Comparison of ENCODE assay signal across 8 cellular contexts in the genomic region with DNA sequence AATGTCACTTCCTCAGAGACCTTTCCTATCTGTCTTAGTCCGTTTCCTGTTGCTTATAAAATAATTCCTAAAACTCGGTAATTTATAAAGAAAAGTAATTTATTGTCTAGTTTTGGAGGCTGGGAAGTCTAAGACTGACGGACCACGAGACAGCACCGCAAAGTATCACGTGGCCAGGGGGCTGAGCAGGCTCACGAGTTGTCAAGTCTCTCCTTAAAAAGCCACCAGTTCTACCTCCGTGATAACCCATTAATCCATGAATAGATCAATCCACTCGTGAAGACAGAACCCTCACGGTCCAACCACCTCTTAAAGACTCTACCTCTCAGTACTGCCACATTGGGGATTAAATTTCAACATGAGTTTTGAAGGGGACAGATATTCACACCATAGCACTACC. TPM values are rescaled to one million over a fixed set of nuclear protein-coding genes. Genes with fewer than 3 reads are reported as not detected.
DNase-seq lines count a peak whose midpoint lies in the region; ATAC-seq, FAIRE-seq and TF ChIP-seq lines count a peak whose summit lies in the region.

No MANE protein-coding gene starts in this region.

- no peak for FAIRE-seq in GM12892 (lab: Jason Lieb, UNC)

- H4K20me1 ChIP-seq in GM23338 (replicated peaks; ENCODE audit: insufficient read depth): peaks cover 22% of the 10 kb centered on the region

- no peak overlapping the region for H3K27ac Mint-ChIP-seq in GM23338

- peaks cover 82% of the 10 kb centered on the region for H3K79me2 ChIP-seq in GM23338 (replicated peaks; ENCODE audit: insufficient read depth)

- H3K4me3 ChIP-seq in GM23338 (peak overlapping the region; percentile 95), Panc1 (ENCODE audit: low read depth in 2 of 2, low read length in 2 of 2) (peak overlapping the region; percentile 98 to 100), astrocyte of the spinal cord (ENCODE audit: low read depth, low read length) (peak overlapping the region; percentile 99), lung (peak overlapping the region; percentile 87), upper lobe of left lung (peak overlapping the region; percentile 87 to 99 (median 93))

- H3K9me3 ChIP-seq in Panc1 (ENCODE audit: control insufficient read depth, insufficient read depth, low read depth, low read length): no peaks in the 10 kb centered on the region
- no peaks in the 10 kb centered on the region for H3K9me3 ChIP-seq in lung (ENCODE audit: control insufficient read depth in 2 of 2, insufficient read depth in 1 of 2, low read length in 1 of 2)
- H3K9me3 ChIP-seq in upper lobe of left lung: no peaks in the 10 kb centered on the region

- no peaks in the 10 kb centered on the region for H3K9me2 ChIP-seq in GM23338 (ENCODE audit: insufficient read depth)

- no peak overlapping the region for H3K27ac ChIP-seq in GM23338 (ENCODE audit: low read depth)
- peak overlapping the region; percentile 96 for H3K27ac ChIP-seq in Panc1 (ENCODE audit: low read length)
- no peak overlapping the region for H3K27ac ChIP-seq in lung (ENCODE audit: low read depth in 1 of 2, low read length in 1 of 2)
- H3K27ac ChIP-seq in upper lobe of left lung: peak overlapping the region in 2 of 4 donors; percentile 73 to 95

- no peaks in the 10 kb centered on the region for H3F3A ChIP-seq in GM23338 (replicated peaks; ENCODE audit: low read depth)

- intact Hi-C loops in Panc1 (cut with micrococcal nuclease; ENCODE audit: unreplicated experiment): no loop called here

- in situ Hi-C loops in Panc1 (cut with HindIII; ENCODE audit: low pct_unique_long_range_greater_than_20kb, low sequenced_read_pairs): no loop called here
- in situ Hi-C loops in astrocyte of the spinal cord (cut with HindIII; ENCODE audit: low sequenced_read_pairs): no loop called here

- 0 out of 3 replicates have a peak, but pooled peaks cover 6% of the 10 kb centered on the region for H3K36me3 Mint-ChIP-seq in GM23338 (ENCODE audit: low read depth)

- CTCF ChIA-PET in Panc1 (lab: Charles Lee): no interaction called here

- ATAC-seq in GM23338 (no peak), Panc1 (no peak), lung (ENCODE audit: insufficient read depth, low FRiP score) (no peak), upper lobe of left lung (ENCODE audit: low FRiP score in 2 of 2) (no peak)

- peaks cover 8% of the 10 kb centered on the region; the same call in 1 of the 2 replicates for H3K36me3 ChIP-seq in GM23338 (ENCODE audit: insufficient read depth)
- H3K36me3 ChIP-seq in Panc1 (ENCODE audit: control insufficient read depth, insufficient read depth, low read length): peaks cover 15% of the 10 kb centered on the region
- peaks cover 0 to 3% of the 10 kb centered on the region in 2 donors for H3K36me3 ChIP-seq in lung (ENCODE audit: control insufficient read depth in 2 of 2, insufficient read depth in 2 of 2, low read length in 2 of 2)
- peaks cover 0 to 5% (median 0%) of the 10 kb centered on the region in 4 donors for H3K36me3 ChIP-seq in upper lobe of left lung

- TF ChIP-seq POLR2A in upper lobe of left lung (IDR thresholded peaks at IDR 0.05) (no peak), GM12892 (IDR thresholded peaks at IDR 0.05; ENCODE audit: low read depth, low read length) (no peak)

- H3K9me3 Mint-ChIP-seq in GM23338: no peaks in the 10 kb centered on the region

- peaks cover 4% of the 10 kb centered on the region for H3K27me3 Mint-ChIP-seq in GM23338 (ENCODE audit: insufficient read depth, low read depth, poor library complexity)

- H3K4me1 ChIP-seq in GM23338 (ENCODE audit: insufficient read depth): peaks cover 10% of the 10 kb centered on the region
- peaks cover 16% of the 10 kb centered on the region for H3K4me1 ChIP-seq in Panc1 (ENCODE audit: control insufficient read depth, insufficient read depth, low read length)
- peaks cover 6 to 10% of the 10 kb centered on the region in 2 donors for H3K4me1 ChIP-seq in lung (ENCODE audit: control insufficient read depth in 2 of 2, insufficient read depth in 2 of 2, low read length in 2 of 2)
- H3K4me1 ChIP-seq in upper lobe of left lung: peaks cover 20 to 36% (median 35%) of the 10 kb centered on the region in 4 donors

- H2AFZ ChIP-seq in GM23338: peak overlapping the region; percentile 78

- no peak overlapping the region for H3K4me3 Mint-ChIP-seq in GM23338

- peak; percentile 21 for DNase-seq in GM23338 (ENCODE audit: low spot score)
- no peak for DNase-seq in Panc1 (ENCODE audit: low read depth, low spot score)
- no peak for DNase-seq in astrocyte of the spinal cord (ENCODE audit: low read depth, low spot score)
- DNase-seq in lung (ENCODE audit: low spot score): no peak
- peak in 1 of 2 donors; percentile 32 for DNase-seq in upper lobe of left lung
- no peak for DNase-seq in HPDE6-E6E7 (ENCODE audit: extremely low spot score)
- no peak for DNase-seq in anterior cingulate cortex (lab: John Stamatoyannopoulos, UW)
- no peak for DNase-seq in GM12892 (ENCODE audit: insufficient read length)

- WGBS in lung, 2 donors: 0 to 1% methylated on average over 10 of the region's 10 CpGs
- 1 to 3% methylated on average over 10 of the region's 10 CpGs for WGBS in upper lobe of left lung, 2 donors

- POLR2A ChIA-PET in Panc1 (lab: Charles Lee): no interaction called here

- no peak for TF ChIP-seq EP300 in upper lobe of left lung (IDR thresholded peaks at IDR 0.05)

- H3K27me3 ChIP-seq in GM23338 (ENCODE audit: insufficient read depth) (no peaks in the 10 kb centered on the region), Panc1 (ENCODE audit: control insufficient read depth, insufficient read depth, low read length) (no peaks in the 10 kb centered on the region), lung (ENCODE audit: control insufficient read depth, insufficient read depth) (no peaks in the 10 kb centered on the region), upper lobe of left lung (no peaks in the 10 kb centered on the region)

- TSS peak; percentile 78 for BruUV-seq in Panc1 (replicated peaks; lab: Mats Ljungman, UMichigan)

- H3K4me1 Mint-ChIP-seq in GM23338: peaks cover 12% of the 10 kb centered on the region

- TF ChIP-seq CTCF in GM23338 (conservative IDR thresholded peaks at IDR 0.05; ENCODE audit: low read depth in 2 of 2) (no peak), Panc1 (IDR thresholded peaks at IDR 0.05) (no peak), astrocyte of the spinal cord (IDR thresholded peaks at IDR 0.05; ENCODE audit: low read depth, low read length) (no peak), lung (IDR thresholded peaks at IDR 0.05; ENCODE audit: control extremely low read depth, extremely low read depth) (no peak), upper lobe of left lung (IDR thresholded peaks at IDR 0.05) (no peak)

- H3K4me2 ChIP-seq in GM23338: peak overlapping the region; percentile 92

TF ChIP-seq in GM23338, 12 proteins besides CTCF, POLR2A, EP300 and RAD21 (continues in another document):
- TF ChIP-seq CREB1 (CRISPR knock-in tag; IDR thresholded peaks at IDR 0.05; ENCODE audit: low read depth) (no peak), ZNF114 (CRISPR knock-in tag; IDR thresholded peaks at IDR 0.05) (no peak), REST (IDR thresholded peaks at IDR 0.05; ENCODE audit: unreplicated experiment) (no peak)

RNA-seq across cellular contexts. Expression of gene LINS1, which starts 0.8 kb away (rescaled TPM):
- total RNA-seq in GM23338 (2014; rRNA removed; shearing (Covaris generic)): 11.1 and 15.4 TPM in 2 replicates
- polyA plus RNA-seq in GM23338 (2016; fragmentation: Nextera tagmentation; extraction: Ambion mirVana) (10.4 and 11.7 TPM in 2 replicates), lung (1 to 10 TPM; 8.0 to 9.3 TPM)
- total RNA-seq in Panc1 (2021; ENCODE audit: unreplicated experiment) (13.6 TPM), lung (10 to 100 TPM; 14.4 to 24.1 TPM), upper lobe of left lung (10 to 100 TPM; 11.8 to 43.0 (median 18.2) TPM)
- polyA plus RNA-seq in Panc1 (2012; ENCODE audit: insufficient read length): 5.0 TPM
- polyA plus RNA-seq in GM12892 (2012; ENCODE audit: missing spikeins): 15.0 TPM

RNA-seq across cellular contexts. Expression of gene ASB7, which starts 1.2 kb away (rescaled TPM):
- 11.4 and 13.9 TPM in 2 replicates for total RNA-seq in GM23338 (2014; rRNA removed; shearing (Covaris generic))
- polyA plus RNA-seq in GM23338 (2016; fragmentation: Nextera tagmentation; extraction: Ambion mirVana) (4.1 and 4.6 TPM in 2 replicates), lung (1 to 10 TPM; 3.3 to 6.5 TPM)
- total RNA-seq in Panc1 (2021; ENCODE audit: unreplicated experiment) (18.1 TPM), lung (10 to 100 TPM; 15.3 to 18.3 TPM), upper lobe of left lung (10 to 100 TPM; 11.7 to 19.8 (median 14.2) TPM)
- polyA plus RNA-seq in Panc1 (2012; ENCODE audit: insufficient read length): 11.3 TPM
- polyA plus RNA-seq in GM12892 (2012; ENCODE audit: missing spikeins): 6.8 TPM
